In genomic region chr16:86448306-86448705, GRCh38 we compare ENCODE assay signal across 22 cellular contexts.
"Had no signal": no experiment of that assay in that cellular context is flagged by ENCODE, and none has a peak within 500 bp of the region (broad histone marks: within the 10 kb centered on the region; RNA-seq: fewer than 3 reads in every experiment).

No MANE protein-coding gene starts in this region.

- H3K9me3 Mint-ChIP-seq: activated naive CD4-positive, alpha-beta T cell treated with anti-CD3 and anti-CD28 coated beads, Interleukin-2, amount 50 U/mL, for 72 hours; immature natural killer cell; memory B cell; stimulated activated naive CD8-positive, alpha-beta T cell treated with anti-CD3 and anti-CD28 coated beads, Interleukin-15, Interleukin-2, amounts not matched to agents 100 ng/mL and 50 ng/mL, for 24 hours had no signal

- H3K36me3 ChIP-seq: adrenal gland, breast epithelium, gastrocnemius medialis, prostate gland, thoracic aorta, upper lobe of left lung had no signal

- DNase-seq: activated CD4-positive, alpha-beta T cell treated with anti-CD3 and anti-CD28 coated beads, Interleukin-2, amount 50 U/mL, for 4 hours; activated gamma-delta T cell treated with Interleukin-2 at 50 U/mL for 16 hours; activated T-cell treated with anti-CD3 and anti-CD28 coated beads, Interleukin-2, amount 50 U/mL, for 72 hours; adrenal gland; gastrocnemius medialis; head of caudate nucleus; immature natural killer cell; kidney glomerular epithelial cell; naive thymus-derived CD8-positive, alpha-beta T cell; right cardiac atrium; stimulated activated CD4-positive, alpha-beta T cell treated with anti-CD3 and anti-CD28 coated beads, Interleukin-15, amount 100 ng/mL, for 24 hours; stimulated activated CD4-positive, alpha-beta T cell treated with anti-CD3 and anti-CD28 coated beads, Interleukin-2, amount 100 ng/mL, for 48 hours; T-helper 2 cell; upper lobe of left lung had no signal

- H3K36me3 Mint-ChIP-seq: immature natural killer cell, memory B cell had no signal

- H3K4me3 ChIP-seq: adrenal gland, breast epithelium, coronary artery, gastrocnemius medialis, prostate gland, skin epidermis, thoracic aorta, upper lobe of left lung had no signal

- H3K27ac Mint-ChIP-seq: activated naive CD4-positive, alpha-beta T cell treated with anti-CD3 and anti-CD28 coated beads, Interleukin-2, amount 50 U/mL, for 72 hours; activated T-cell treated with anti-CD3 and anti-CD28 coated beads, Interleukin-2, amount 50 U/mL, for 72 hours; memory B cell; stimulated activated naive CD8-positive, alpha-beta T cell treated with anti-CD3 and anti-CD28 coated beads, Interleukin-15, Interleukin-2, amounts not matched to agents 100 ng/mL and 50 ng/mL, for 24 hours had no signal

- ATAC-seq: activated naive CD4-positive, alpha-beta T cell treated with anti-CD3 and anti-CD28 coated beads, Interleukin-2, amount 50 U/mL, for 72 hours; activated T-cell treated with anti-CD3 and anti-CD28 coated beads, Interleukin-2, amount 50 U/mL, for 72 hours; gastrocnemius medialis; naive thymus-derived CD8-positive, alpha-beta T cell; right cardiac atrium had no signal

- H3K27ac ChIP-seq: adrenal gland, breast epithelium, coronary artery, gastrocnemius medialis, prostate gland, skin epidermis, thoracic aorta, upper lobe of left lung had no signal

- H3K27me3 ChIP-seq: upper lobe of left lung had no signal

- H3K4me1 Mint-ChIP-seq: memory B cell had no signal

- H3K4me1 ChIP-seq: adrenal gland, breast epithelium, gastrocnemius medialis, prostate gland had no signal

- H3K4me3 Mint-ChIP-seq: activated T-cell treated with anti-CD3 and anti-CD28 coated beads, Interleukin-2, amount 50 U/mL, for 72 hours; immature natural killer cell; memory B cell; stimulated activated naive CD8-positive, alpha-beta T cell treated with anti-CD3 and anti-CD28 coated beads, Interleukin-15, Interleukin-2, amounts not matched to agents 100 ng/mL and 50 ng/mL, for 24 hours had no signal

- H3K9me3 ChIP-seq: adrenal gland, gastrocnemius medialis, prostate gland, thoracic aorta had no signal
